Comparison of ENCODE assay signal across 9 cellular contexts in genomic region chr4:7193040-7193958, GRCh38. TPM values are rescaled to one million over a fixed set of nuclear protein-coding genes. Genes with fewer than 3 reads are reported as not detected.
A peak's percentile ranks its signal among the peaks of the same experiment; 100 is the strongest.
DNase-seq lines count a peak whose midpoint lies in the region; ATAC-seq and TF ChIP-seq lines count a peak whose summit lies in the region.
"Had no signal": no experiment of that assay in that cellular context is flagged by ENCODE, and none has a peak within 500 bp of the region (broad histone marks: within the 10 kb centered on the region; RNA-seq: fewer than 3 reads in every experiment).

No MANE protein-coding gene starts in this region.

- H3K9ac ChIP-seq in HUES48 (ENCODE audit: low read depth, low read length) = no peak overlapping the region

- no peaks in the 10 kb centered on the region for H3K36me3 Mint-ChIP-seq in stimulated activated effector memory CD8-positive, alpha-beta T cell treated with anti-CD3 and anti-CD28 coated beads, Interleukin-12 subunit alpha, Interleukin-12 subunit beta, amount 100 ng/mL, for 72 hours
- no peaks in the 10 kb centered on the region for H3K36me3 Mint-ChIP-seq in endothelial cell (ENCODE audit: low read depth, unreplicated experiment)
- H3K36me3 Mint-ChIP-seq: activated CD8-positive, alpha-beta memory T cell treated with anti-CD3 and anti-CD28 coated beads, Interleukin-2, amount 10 ng/mL, durations not matched to agents 7 days and 5 days had no signal

- no peaks in the 10 kb centered on the region for H3K4me1 ChIP-seq in HUES48 (ENCODE audit: control insufficient read depth, insufficient read depth, low read length)

- in situ Hi-C loops in astrocyte of the cerebellum (cut with HindIII; ENCODE audit: low sequenced_read_pairs) (no loop called here), GM13976 (cut with MboI; ENCODE audit: low sequenced_read_pairs, unreplicated experiment) (loop anchor here (25.0 kb wide), 1 partner anchor 519 kb away; no protein-coding TSS in a partner anchor)

- H3K4me3 ChIP-seq in HUES48 (ENCODE audit: low read depth, low read length) = peak overlapping the region; percentile 68
- H3K4me3 ChIP-seq in astrocyte of the cerebellum (ENCODE audit: low read depth, low read length) = peak overlapping the region; percentile 43

- DNase-seq in astrocyte of the cerebellum (ENCODE audit: low read depth) (no peak), islet precursor cell (peak; percentile 56), endothelial cell (ENCODE audit: low spot score) (no peak), GM13976 (ENCODE audit: low spot score) (no peak), AG08396 (ENCODE audit: low spot score) (no peak), MV-4-11 (lab: John Stamatoyannopoulos, UW) (no peak)
- no peak for DNase-seq in stimulated activated effector memory CD8-positive, alpha-beta T cell treated with anti-CD3 and anti-CD28 coated beads, Interleukin-12 subunit alpha, Interleukin-12 subunit beta, amount 100 ng/mL, for 72 hours (ENCODE audit: low spot score in 2 of 2)
- DNase-seq: activated CD8-positive, alpha-beta memory T cell treated with anti-CD3 and anti-CD28 coated beads, Interleukin-2, amount 10 ng/mL, durations not matched to agents 7 days and 5 days had no signal

- H3K36me3 ChIP-seq in HUES48 (ENCODE audit: control insufficient read depth, insufficient read depth, low read length) = no peaks in the 10 kb centered on the region

- no peaks in the 10 kb centered on the region for H3K9me3 Mint-ChIP-seq in stimulated activated effector memory CD8-positive, alpha-beta T cell treated with anti-CD3 and anti-CD28 coated beads, Interleukin-12 subunit alpha, Interleukin-12 subunit beta, amount 100 ng/mL, for 72 hours
- no peaks in the 10 kb centered on the region for H3K9me3 Mint-ChIP-seq in endothelial cell (ENCODE audit: unreplicated experiment)

- no peak for TF ChIP-seq CTCF in astrocyte of the cerebellum (IDR thresholded peaks at IDR 0.05; ENCODE audit: low read depth, low read length, missing control alignments)
- no peak for TF ChIP-seq CTCF in endothelial cell (IDR thresholded peaks at IDR 0.05; ENCODE audit: unreplicated experiment)
- no peak for TF ChIP-seq CTCF in GM13976 (IDR thresholded peaks at IDR 0.05; ENCODE audit: borderline replicate concordance, control extremely low read depth, extremely low read depth, insufficient read depth, missing control alignments)

- peaks cover 40% of the 10 kb centered on the region for H3K27me3 ChIP-seq in HUES48 (ENCODE audit: control insufficient read depth, insufficient read depth, low read length)

- peaks cover 5% of the 10 kb centered on the region for H3K27me3 Mint-ChIP-seq in endothelial cell (ENCODE audit: unreplicated experiment)

- H3K4me1 Mint-ChIP-seq in stimulated activated effector memory CD8-positive, alpha-beta T cell treated with anti-CD3 and anti-CD28 coated beads, Interleukin-12 subunit alpha, Interleukin-12 subunit beta, amount 100 ng/mL, for 72 hours = no peaks in the 10 kb centered on the region
- no peaks in the 10 kb centered on the region for H3K4me1 Mint-ChIP-seq in endothelial cell (ENCODE audit: unreplicated experiment)
- H3K4me1 Mint-ChIP-seq: activated CD8-positive, alpha-beta memory T cell treated with anti-CD3 and anti-CD28 coated beads, Interleukin-2, amount 10 ng/mL, durations not matched to agents 7 days and 5 days had no signal

- no peaks in the 10 kb centered on the region for H3K9me3 ChIP-seq in HUES48 (ENCODE audit: control insufficient read depth, insufficient read depth, low read length)

- ATAC-seq in stimulated activated effector memory CD8-positive, alpha-beta T cell treated with anti-CD3 and anti-CD28 coated beads, Interleukin-12 subunit alpha, Interleukin-12 subunit beta, amount 100 ng/mL, for 72 hours = no peak

- no peak overlapping the region for H3K27ac Mint-ChIP-seq in stimulated activated effector memory CD8-positive, alpha-beta T cell treated with anti-CD3 and anti-CD28 coated beads, Interleukin-12 subunit alpha, Interleukin-12 subunit beta, amount 100 ng/mL, for 72 hours
- H3K27ac Mint-ChIP-seq in endothelial cell (ENCODE audit: unreplicated experiment) = no peak overlapping the region
- H3K27ac Mint-ChIP-seq: activated CD8-positive, alpha-beta memory T cell treated with anti-CD3 and anti-CD28 coated beads, Interleukin-2, amount 10 ng/mL, durations not matched to agents 7 days and 5 days had no signal

- H3K27ac ChIP-seq in HUES48 (ENCODE audit: low read depth, low read length) = no peak overlapping the region

- peak overlapping the region; percentile 26 for H3K4me3 Mint-ChIP-seq in stimulated activated effector memory CD8-positive, alpha-beta T cell treated with anti-CD3 and anti-CD28 coated beads, Interleukin-12 subunit alpha, Interleukin-12 subunit beta, amount 100 ng/mL, for 72 hours
- no peak overlapping the region for H3K4me3 Mint-ChIP-seq in endothelial cell (ENCODE audit: unreplicated experiment)
- H3K4me3 Mint-ChIP-seq: activated CD8-positive, alpha-beta memory T cell treated with anti-CD3 and anti-CD28 coated beads, Interleukin-2, amount 10 ng/mL, durations not matched to agents 7 days and 5 days had no signal

RNA-seq across cellular contexts. Expression of gene SORCS2, which starts 1.0 kb away (rescaled TPM):
- total RNA-seq in endothelial cell (ENCODE audit: unreplicated experiment) = 1.3 TPM
